18 cellular contexts compared by ENCODE assay signal in the genomic region with DNA sequence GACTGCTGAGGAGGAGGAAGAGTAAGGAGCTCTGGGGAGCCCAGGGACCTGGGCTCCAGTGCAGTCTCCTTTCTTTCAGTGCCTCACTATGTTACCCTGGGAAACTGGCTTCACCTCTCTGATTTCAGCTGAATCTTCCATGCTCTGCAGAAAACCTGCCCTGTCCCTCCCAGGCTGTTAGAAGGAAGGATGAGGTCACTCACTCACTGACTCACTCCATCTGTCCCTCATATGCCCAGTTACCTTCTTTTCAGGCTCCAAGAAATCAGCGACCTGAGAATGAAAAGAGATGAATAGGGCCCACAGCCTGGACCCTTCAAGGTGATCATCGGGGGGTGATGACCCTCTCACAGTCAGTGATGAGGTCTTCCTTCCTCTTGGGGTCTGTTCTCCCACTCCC. TPM values are rescaled to one million over a fixed set of nuclear protein-coding genes. Genes with fewer than 3 reads are reported as not detected.
DNase-seq lines count a peak whose midpoint lies in the region; ATAC-seq and TF ChIP-seq lines count a peak whose summit lies in the region.
"Had no signal": no experiment of that assay in that cellular context is flagged by ENCODE, and none has a peak within 500 bp of the region (broad histone marks: within the 10 kb centered on the region; RNA-seq: fewer than 3 reads in every experiment).

No MANE protein-coding gene starts in this region.

- no peak overlapping the region for H3K27ac ChIP-seq in RWPE2 (ENCODE audit: poor library complexity, severe bottlenecking)
- H3K27ac ChIP-seq: SK-N-MC, thoracic aorta, WERI-Rb-1 had no signal

- H3K9me3 Mint-ChIP-seq in activated T-helper 2 cell treated with anti-CD3 and anti-CD28 coated beads, Interferon-gamma antibody, Interleukin-2, Interleukin-4, amounts not matched to agents 10 μg/mL and 5 μg/mL and 100 μg/mL, durations not matched to agents 14 hours and 24 hours and 36 hours = no peaks in the 10 kb centered on the region
- H3K9me3 Mint-ChIP-seq: CD4-positive, CD25-positive, alpha-beta regulatory T cell; endodermal cell had no signal

- intact Hi-C loops in activated T-helper 2 cell treated with anti-CD3 and anti-CD28 coated beads, Interferon-gamma antibody, Interleukin-2, Interleukin-4, amounts not matched to agents 10 μg/mL and 5 μg/mL and 100 μg/mL, durations not matched to agents 14 hours and 24 hours and 36 hours (cut with micrococcal nuclease) = loop anchor here (5.0 kb wide), 1 partner anchor 373 kb away; no protein-coding TSS in a partner anchor
- intact Hi-C loops in Right ventricle myocardium superior (cut with DNase I) = loop anchor here (10.0 kb wide), 1 partner anchor 375 kb away; no protein-coding TSS in a partner anchor

- no peaks in the 10 kb centered on the region for H3K36me3 Mint-ChIP-seq in activated T-helper 2 cell treated with anti-CD3 and anti-CD28 coated beads, Interferon-gamma antibody, Interleukin-2, Interleukin-4, amounts not matched to agents 10 μg/mL and 5 μg/mL and 100 μg/mL, durations not matched to agents 14 hours and 24 hours and 36 hours (ENCODE audit: low read depth)
- H3K36me3 Mint-ChIP-seq: CD4-positive, CD25-positive, alpha-beta regulatory T cell had no signal

- TF ChIP-seq CTCF in RWPE2 (IDR thresholded peaks at IDR 0.05; ENCODE audit: poor library complexity, severe bottlenecking) = no peak

- H3K36me3 ChIP-seq in RWPE2 (ENCODE audit: low read depth) = no peaks in the 10 kb centered on the region
- H3K36me3 ChIP-seq: thoracic aorta, WERI-Rb-1 had no signal

- DNase-seq in GM04504 (ENCODE audit: low read depth) (peak; percentile 26), RWPE2 (ENCODE audit: low spot score) (no peak), fibroblast of peridontal ligament (ENCODE audit: extremely low read depth) (peak; percentile 2), renal cortical epithelial cell (ENCODE audit: low read depth) (peak; percentile 13), Right ventricle myocardium superior (no peak)
- DNase-seq in activated T-helper 2 cell treated with anti-CD3 and anti-CD28 coated beads, Interferon-gamma antibody, Interleukin-2, Interleukin-4, amounts not matched to agents 10 μg/mL and 5 μg/mL and 100 μg/mL, durations not matched to agents 14 hours and 24 hours and 36 hours (ENCODE audit: low spot score) = no peak
- DNase-seq: activated gamma-delta T cell treated with Interleukin-2 at 50 U/mL for 16 hours; CD4-positive, CD25-positive, alpha-beta regulatory T cell; endodermal cell; kidney; NCI-H1105; WERI-Rb-1 had no signal

- peaks cover 16% of the 10 kb centered on the region for H3K27me3 Mint-ChIP-seq in activated T-helper 2 cell treated with anti-CD3 and anti-CD28 coated beads, Interferon-gamma antibody, Interleukin-2, Interleukin-4, amounts not matched to agents 10 μg/mL and 5 μg/mL and 100 μg/mL, durations not matched to agents 14 hours and 24 hours and 36 hours (ENCODE audit: low read depth)

- no peaks in the 10 kb centered on the region for H3K4me1 Mint-ChIP-seq in activated T-helper 2 cell treated with anti-CD3 and anti-CD28 coated beads, Interferon-gamma antibody, Interleukin-2, Interleukin-4, amounts not matched to agents 10 μg/mL and 5 μg/mL and 100 μg/mL, durations not matched to agents 14 hours and 24 hours and 36 hours (ENCODE audit: low read depth)
- H3K4me1 Mint-ChIP-seq: endodermal cell had no signal

- H3K27ac Mint-ChIP-seq in activated T-helper 2 cell treated with anti-CD3 and anti-CD28 coated beads, Interferon-gamma antibody, Interleukin-2, Interleukin-4, amounts not matched to agents 10 μg/mL and 5 μg/mL and 100 μg/mL, durations not matched to agents 14 hours and 24 hours and 36 hours = no peak overlapping the region
- H3K27ac Mint-ChIP-seq: endodermal cell had no signal

- H3K4me3 ChIP-seq in RWPE2 (ENCODE audit: severe bottlenecking) = no peak overlapping the region
- H3K4me3 ChIP-seq: SK-N-MC, thoracic aorta had no signal

- no peaks in the 10 kb centered on the region for H3K27me3 ChIP-seq in RWPE2 (ENCODE audit: insufficient read depth, poor library complexity, severe bottlenecking)

- no peak overlapping the region for H3K4me3 Mint-ChIP-seq in activated T-helper 2 cell treated with anti-CD3 and anti-CD28 coated beads, Interferon-gamma antibody, Interleukin-2, Interleukin-4, amounts not matched to agents 10 μg/mL and 5 μg/mL and 100 μg/mL, durations not matched to agents 14 hours and 24 hours and 36 hours (ENCODE audit: low read depth)
- H3K4me3 Mint-ChIP-seq: CD4-positive, CD25-positive, alpha-beta regulatory T cell; endodermal cell had no signal

- H3K9me3 ChIP-seq in RWPE2 (ENCODE audit: severe bottlenecking) = no peaks in the 10 kb centered on the region
- H3K9me3 ChIP-seq: thoracic aorta had no signal

- ATAC-seq in RWPE2 (ENCODE audit: low read depth) (peak; percentile 56; the same call in 2 of the 3 replicates), GM19455 (IDR thresholded peaks at IDR 0.05; ENCODE audit: unreplicated experiment) (no peak), GM21528 (IDR thresholded peaks at IDR 0.05; ENCODE audit: low FRiP score, unreplicated experiment) (no peak), Right ventricle myocardium superior (ENCODE audit: poor library complexity) (no peak)
- ATAC-seq: HepG2 had no signal

- no peaks in the 10 kb centered on the region for H3K4me1 ChIP-seq in RWPE2 (ENCODE audit: insufficient read depth, poor library complexity, severe bottlenecking)

RNA-seq across cellular contexts. Expression of gene SFTPA2, which starts 0.5 kb away (rescaled TPM):
- total RNA-seq in renal cortical epithelial cell = not detected in 2 replicates
- not detected in 2 replicates for total RNA-seq in activated T-helper 2 cell treated with anti-CD3 and anti-CD28 coated beads, Interferon-gamma antibody, Interleukin-2, Interleukin-4, amounts not matched to agents 10 μg/mL and 5 μg/mL and 100 μg/mL, durations not matched to agents 14 hours and 24 hours and 36 hours
- 0.27 TPM for total RNA-seq in Right ventricle myocardium superior
- total RNA-seq: CD4-positive, CD25-positive, alpha-beta regulatory T cell; endodermal cell; glomerular endothelial cell; HepG2; thoracic aorta had no signal

RNA-seq across cellular contexts. Expression of gene EIF5AL1, which starts 47.4 kb away (rescaled TPM):
- total RNA-seq in renal cortical epithelial cell (0.35 and 0.52 TPM in 2 replicates), Right ventricle myocardium superior (0.13 TPM)
- 0.23 and 0.32 TPM in 2 replicates for total RNA-seq in activated T-helper 2 cell treated with anti-CD3 and anti-CD28 coated beads, Interferon-gamma antibody, Interleukin-2, Interleukin-4, amounts not matched to agents 10 μg/mL and 5 μg/mL and 100 μg/mL, durations not matched to agents 14 hours and 24 hours and 36 hours
- total RNA-seq: CD4-positive, CD25-positive, alpha-beta regulatory T cell had no signal

RNA-seq across cellular contexts. Expression of gene SFTPA1, which starts 51.0 kb away (rescaled TPM):
- total RNA-seq in renal cortical epithelial cell (not detected in 2 replicates), Right ventricle myocardium superior (0.22 TPM)
- not detected in 2 replicates for total RNA-seq in activated T-helper 2 cell treated with anti-CD3 and anti-CD28 coated beads, Interferon-gamma antibody, Interleukin-2, Interleukin-4, amounts not matched to agents 10 μg/mL and 5 μg/mL and 100 μg/mL, durations not matched to agents 14 hours and 24 hours and 36 hours
- total RNA-seq: CD4-positive, CD25-positive, alpha-beta regulatory T cell; endodermal cell; glomerular endothelial cell; HepG2; kidney; thoracic aorta had no signal

Comparison
In these comparisons a context has a peak if more than half of its experiments do, and no peak if none do; other contexts are left out.
1. DNase-seq: peak in GM04504 (single experiment), fibroblast of peridontal ligament (single experiment) and renal cortical epithelial cell (single experiment); none in RWPE2 (single experiment), activated T-helper 2 cell treated with anti-CD3 and anti-CD28 coated beads, Interferon-gamma antibody, Interleukin-2, Interleukin-4, amounts not matched to agents 10 μg/mL and 5 μg/mL and 100 μg/mL, durations not matched to agents 14 hours and 24 hours and 36 hours (single experiment) and Right ventricle myocardium superior (single experiment).